In the genomic region with DNA sequence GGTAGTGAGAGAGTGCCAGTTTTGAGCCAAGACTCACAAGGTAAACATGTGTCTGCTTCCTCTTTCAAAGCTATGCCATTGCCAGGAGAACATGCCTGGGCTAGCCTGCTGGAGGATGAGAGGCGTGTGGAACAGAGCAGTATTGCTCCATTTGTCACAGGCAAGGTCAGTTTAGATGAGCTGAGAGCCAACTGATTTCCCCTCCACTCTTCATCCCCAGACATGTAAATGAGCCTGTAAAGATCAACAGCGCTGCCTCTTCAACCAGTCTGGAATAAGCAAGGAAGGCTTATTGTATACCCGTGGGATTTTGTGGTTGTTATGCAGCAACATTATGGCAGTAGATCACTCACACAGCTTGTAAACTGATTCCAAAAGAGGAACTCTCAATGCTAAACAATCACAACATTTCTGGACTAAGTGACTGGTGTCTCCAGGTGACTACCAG, we compare ENCODE assay signal across 8 cellular contexts. TPM values are rescaled to one million over a fixed set of nuclear protein-coding genes. Genes with fewer than 3 reads are reported as not detected.
DNase-seq lines count a peak whose midpoint lies in the region; ATAC-seq and TF ChIP-seq lines count a peak whose summit lies in the region.

No MANE protein-coding gene starts in this region.

- peak; percentile 89 for ATAC-seq in HG02610 (IDR thresholded peaks at IDR 0.05; ENCODE audit: unreplicated experiment)

- TF ChIP-seq CTCF in fibroblast of villous mesenchyme (IDR thresholded peaks at IDR 0.05; ENCODE audit: insufficient read depth, low read depth, low read length), result no peak

- H3K4me3 ChIP-seq in fibroblast of villous mesenchyme (ENCODE audit: low read depth, low read length), result no peak overlapping the region

- DNase-seq in EH (ENCODE audit: low read depth), result peak; percentile 68
- DNase-seq in NCI-H510A (lab: John Stamatoyannopoulos, UW), result peak; percentile 93
- peak; percentile 83 for DNase-seq in fibroblast of villous mesenchyme (ENCODE audit: low read depth)
- no peak for DNase-seq in HUDEP-2 (lab: John Stamatoyannopoulos, UW; ENCODE audit: unreplicated experiment in 76 of 76)
- no peak for DNase-seq in NCI-H146 (lab: John Stamatoyannopoulos, UW)
- DNase-seq in hippocampal formation (lab: John Stamatoyannopoulos, UW), result no peak
- no peak for DNase-seq in OCI-M2 (lab: John Stamatoyannopoulos, UW; ENCODE audit: unreplicated experiment)

RNA-seq across cellular contexts. Expression of gene GDNF, which starts 8.2 kb away (rescaled TPM):
- 0.43 and 1.6 TPM in 2 replicates for total RNA-seq in fibroblast of villous mesenchyme

Comparison
In these comparisons a context has a peak if more than half of its experiments do, and no peak if none do; other contexts are left out.
1. DNase-seq: peak in EH (single experiment), NCI-H510A (single experiment) and fibroblast of villous mesenchyme (single experiment); none in HUDEP-2 (0 of 76), NCI-H146 (single experiment), hippocampal formation (0 of 2) and OCI-M2 (single experiment).